Comparison of ENCODE assay signal across 10 cellular contexts in the genomic region with DNA sequence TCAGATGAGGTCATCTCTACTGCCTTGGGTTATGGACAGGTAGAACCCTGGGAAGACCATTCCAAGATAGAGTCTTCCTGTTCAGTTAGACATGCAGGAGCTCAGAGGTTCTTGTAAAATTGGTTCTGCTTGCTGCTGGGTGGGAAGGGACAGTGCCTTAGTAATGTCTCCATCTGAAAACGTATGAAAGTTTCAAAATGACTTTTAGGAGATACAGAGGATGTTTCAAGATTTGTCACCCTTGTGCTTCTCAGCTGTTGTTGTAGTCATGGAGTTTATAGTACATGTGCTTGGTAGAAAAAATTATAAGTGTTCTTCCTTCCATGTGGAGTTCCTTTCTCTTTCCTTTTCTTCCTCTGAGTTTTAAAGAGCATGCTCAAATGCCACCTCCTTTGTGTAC.
DNase-seq lines count a peak whose midpoint lies in the region; ATAC-seq and TF ChIP-seq lines count a peak whose summit lies in the region.
"Had no signal": no experiment of that assay in that cellular context is flagged by ENCODE, and none has a peak within 500 bp of the region (broad histone marks: within the 10 kb centered on the region; RNA-seq: fewer than 3 reads in every experiment).

No MANE protein-coding gene starts in this region.

- no peak for TF ChIP-seq POLR2A in spleen (IDR thresholded peaks at IDR 0.05)
- no peak for TF ChIP-seq POLR2A in Peyer's patch (IDR thresholded peaks at IDR 0.05)

- peak; percentile 38 for DNase-seq in T-helper 2 cell treated with Interferon-gamma antibody and Interleukin-4, amounts not matched to agents 5 μg/mL and 100 μg/mL, for 36 hours (ENCODE audit: low spot score)
- DNase-seq in spleen = no peak
- no peak for DNase-seq in NCI-H1417 (lab: John Stamatoyannopoulos, UW)
- DNase-seq in Peyer's patch = no peak
- DNase-seq in left cardiac atrium = no peak
- DNase-seq: H7 had no signal

- peaks cover 32% of the 10 kb centered on the region for H3K4me1 Mint-ChIP-seq in T-helper 2 cell treated with Interferon-gamma antibody and Interleukin-4, amounts not matched to agents 5 μg/mL and 100 μg/mL, for 36 hours (ENCODE audit: low read depth)

- peaks cover 36% of the 10 kb centered on the region for H3K36me3 Mint-ChIP-seq in T-helper 2 cell treated with Interferon-gamma antibody and Interleukin-4, amounts not matched to agents 5 μg/mL and 100 μg/mL, for 36 hours (ENCODE audit: low read depth)

- H3K4me3 ChIP-seq in spleen (no peak overlapping the region), Peyer's patch (no peak overlapping the region)

- H3K4me1 ChIP-seq in spleen = peaks cover 0 to 4% (median 0%) of the 10 kb centered on the region in 6 donors
- H3K4me1 ChIP-seq in Peyer's patch = no peaks in the 10 kb centered on the region

- peak; percentile 99 for ATAC-seq in GM18502 (IDR thresholded peaks at IDR 0.05; ENCODE audit: poor library complexity, unreplicated experiment)
- ATAC-seq in GM19351 (IDR thresholded peaks at IDR 0.05; ENCODE audit: unreplicated experiment) = peak; percentile 99
- peak; percentile 100 for ATAC-seq in HG02885 (IDR thresholded peaks at IDR 0.05; ENCODE audit: poor library complexity, unreplicated experiment)
- no peak for ATAC-seq in left cardiac atrium
- ATAC-seq: esophagus mucosa had no signal

- H3K4me3 Mint-ChIP-seq in T-helper 2 cell treated with Interferon-gamma antibody and Interleukin-4, amounts not matched to agents 5 μg/mL and 100 μg/mL, for 36 hours = peak overlapping the region; percentile 24

- H3K27ac Mint-ChIP-seq in T-helper 2 cell treated with Interferon-gamma antibody and Interleukin-4, amounts not matched to agents 5 μg/mL and 100 μg/mL, for 36 hours = peak overlapping the region; percentile 33

- H3K27me3 ChIP-seq in spleen (replicated peaks in 1 of 7) (no peaks in the 10 kb centered on the region), Peyer's patch (no peaks in the 10 kb centered on the region)

- WGBS in spleen, 5 donors = 13 to 56% (median 50%) methylated on average over 1 of the region's 1 CpG

- H3K27me3 Mint-ChIP-seq in T-helper 2 cell treated with Interferon-gamma antibody and Interleukin-4, amounts not matched to agents 5 μg/mL and 100 μg/mL, for 36 hours (ENCODE audit: low read depth) = no peaks in the 10 kb centered on the region

- intact Hi-C loops in spleen (cut with DNase I; ENCODE audit: low total_unique reads) (no loop called here), left cardiac atrium (cut with DNase I) (no loop called here)

- H3K27ac ChIP-seq in spleen (no peak overlapping the region), Peyer's patch (no peak overlapping the region)

- peaks cover 12% of the 10 kb centered on the region for H3K9me3 Mint-ChIP-seq in T-helper 2 cell treated with Interferon-gamma antibody and Interleukin-4, amounts not matched to agents 5 μg/mL and 100 μg/mL, for 36 hours

- no peak for TF ChIP-seq CTCF in spleen (IDR thresholded peaks at IDR 0.05 in 8 of 11, conservative IDR thresholded peaks at IDR 0.05 in 3 of 11)
- no peak for TF ChIP-seq CTCF in Peyer's patch (IDR thresholded peaks at IDR 0.05)

- no peaks in the 10 kb centered on the region for H3K36me3 ChIP-seq in spleen
- no peaks in the 10 kb centered on the region for H3K36me3 ChIP-seq in Peyer's patch

- H3K9me3 ChIP-seq in spleen (no peaks in the 10 kb centered on the region), Peyer's patch (no peaks in the 10 kb centered on the region)

Comparison
In these comparisons a context has a peak if more than half of its experiments do, and no peak if none do; other contexts are left out.
1. ATAC-seq: peak in GM18502 (single experiment), GM19351 (single experiment) and HG02885 (single experiment); none in left cardiac atrium (0 of 2).